ENCODE assay signal across 8 cellular contexts in the genomic region with DNA sequence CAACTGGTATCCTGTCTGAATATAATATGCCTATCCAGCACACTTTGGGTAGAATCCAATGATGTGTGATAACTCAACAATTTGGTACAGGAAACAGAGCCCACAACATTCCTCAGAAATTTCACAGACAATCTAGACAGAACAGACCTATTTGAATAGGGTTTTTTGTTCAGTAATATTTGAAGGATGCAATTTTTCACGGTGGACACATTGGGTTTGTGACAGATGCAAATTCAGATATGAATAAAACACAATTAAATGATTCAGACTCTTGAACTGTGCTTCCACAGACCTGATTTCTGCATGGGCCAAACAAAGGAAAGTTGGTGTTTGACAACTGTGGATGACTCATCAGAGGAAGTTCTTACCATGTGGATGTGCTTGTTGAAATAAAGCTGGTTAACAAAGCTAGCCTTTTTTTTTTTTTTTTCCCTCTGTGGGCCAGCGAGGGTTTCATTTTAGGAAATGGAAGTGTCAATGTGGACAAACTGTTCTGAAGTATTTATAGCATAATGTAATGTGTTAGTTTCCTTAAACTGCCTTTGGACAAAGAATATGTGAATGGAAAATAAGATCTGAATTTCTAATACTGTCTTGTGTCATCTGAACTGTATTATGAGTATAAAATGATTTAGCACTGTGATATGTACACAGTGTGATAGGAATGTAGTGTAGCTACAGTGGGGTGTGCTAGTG. TPM values are rescaled to one million over a fixed set of nuclear protein-coding genes. Genes with fewer than 3 reads are reported as not detected.
A peak's percentile ranks its signal among the peaks of the same experiment; 100 is the strongest.
DNase-seq lines count a peak whose midpoint lies in the region; ATAC-seq and TF ChIP-seq lines count a peak whose summit lies in the region.

No MANE protein-coding gene starts in this region.

- in situ Hi-C loops in G401 (cut with HindIII; ENCODE audit: low sequenced_read_pairs): no loop called here

- intact Hi-C loops in Calu3 (cut with micrococcal nuclease; ENCODE audit: unreplicated experiment) (loop anchor here (5.0 kb wide), 2 partner anchors 129 to 194 kb away; no protein-coding TSS in a partner anchor), mucosa of descending colon (cut with DNase I, micrococcal nuclease) (loop anchor here in 1 of 2 donors (10.0 kb wide), 1 partner anchor 201 kb away; a partner anchor contains a TSS)

- H3K27ac Mint-ChIP-seq in Calu3 (ENCODE audit: unreplicated experiment): peak overlapping the region; percentile 81
- peak overlapping the region; percentile 82 for H3K27ac Mint-ChIP-seq in T-helper 2 cell treated with Interferon-gamma antibody and Interleukin-4, amounts not matched to agents 5 μg/mL and 100 μg/mL, for 36 hours
- H3K27ac Mint-ChIP-seq in endothelial cell (ENCODE audit: unreplicated experiment): peak overlapping the region; percentile 82

- no TSS peak for BruUV-seq in Calu3 (replicated peaks; lab: Mats Ljungman, UMichigan)

- CTCF ChIA-PET in Calu3 (lab: Charles Lee): interaction anchor here (0.6 to 1.0 kb wide), 6 partner anchors 14 to 599 kb away, joined by 4 to 5 read pairs (median 5); a partner anchor contains a TSS

- peaks cover 35% of the 10 kb centered on the region for H3K4me1 ChIP-seq in mucosa of descending colon (ENCODE audit: low read depth)

- peak; percentile 40 for DNase-seq in Calu3
- DNase-seq in HS-5 (ENCODE audit: low read depth): peak; percentile 88
- peak; percentile 68 for DNase-seq in T-helper 2 cell treated with Interferon-gamma antibody and Interleukin-4, amounts not matched to agents 5 μg/mL and 100 μg/mL, for 36 hours (ENCODE audit: low spot score)
- DNase-seq in endothelial cell (ENCODE audit: low spot score): peak; percentile 11
- peak in 1 of 3 donors; percentile 50 for DNase-seq in mucosa of descending colon
- no peak for DNase-seq in T1000 (lab: John Stamatoyannopoulos, UW)
- no peak for DNase-seq in G401 (ENCODE audit: low spot score)

- H3K9me3 ChIP-seq in mucosa of descending colon: no peaks in the 10 kb centered on the region

- H3K36me3 ChIP-seq in mucosa of descending colon (ENCODE audit: low read depth): no peaks in the 10 kb centered on the region

- H3K27me3 Mint-ChIP-seq in Calu3 (ENCODE audit: unreplicated experiment): no peaks in the 10 kb centered on the region
- no peaks in the 10 kb centered on the region for H3K27me3 Mint-ChIP-seq in T-helper 2 cell treated with Interferon-gamma antibody and Interleukin-4, amounts not matched to agents 5 μg/mL and 100 μg/mL, for 36 hours (ENCODE audit: low read depth)
- H3K27me3 Mint-ChIP-seq in endothelial cell (ENCODE audit: unreplicated experiment): peaks cover 6% of the 10 kb centered on the region

- H3K9me3 Mint-ChIP-seq in Calu3 (ENCODE audit: low read depth, unreplicated experiment) (peaks cover 5% of the 10 kb centered on the region), endothelial cell (ENCODE audit: unreplicated experiment) (no peaks in the 10 kb centered on the region)
- H3K9me3 Mint-ChIP-seq in T-helper 2 cell treated with Interferon-gamma antibody and Interleukin-4, amounts not matched to agents 5 μg/mL and 100 μg/mL, for 36 hours: peaks cover 17% of the 10 kb centered on the region

- H3K4me1 Mint-ChIP-seq in Calu3 (ENCODE audit: low read depth, unreplicated experiment): peaks cover 30% of the 10 kb centered on the region
- peaks cover 61% of the 10 kb centered on the region for H3K4me1 Mint-ChIP-seq in T-helper 2 cell treated with Interferon-gamma antibody and Interleukin-4, amounts not matched to agents 5 μg/mL and 100 μg/mL, for 36 hours (ENCODE audit: low read depth)
- peaks cover 16% of the 10 kb centered on the region for H3K4me1 Mint-ChIP-seq in endothelial cell (ENCODE audit: unreplicated experiment)

- H3K36me3 Mint-ChIP-seq in Calu3 (ENCODE audit: insufficient read depth, unreplicated experiment) (peaks cover 22% of the 10 kb centered on the region), endothelial cell (ENCODE audit: low read depth, unreplicated experiment) (peaks cover 4% of the 10 kb centered on the region)
- peaks cover 33% of the 10 kb centered on the region for H3K36me3 Mint-ChIP-seq in T-helper 2 cell treated with Interferon-gamma antibody and Interleukin-4, amounts not matched to agents 5 μg/mL and 100 μg/mL, for 36 hours (ENCODE audit: low read depth)

- H3K4me3 Mint-ChIP-seq in Calu3 (ENCODE audit: low read depth, unreplicated experiment) (peak overlapping the region; percentile 36), endothelial cell (ENCODE audit: unreplicated experiment) (no peak overlapping the region)
- peak overlapping the region; percentile 35 for H3K4me3 Mint-ChIP-seq in T-helper 2 cell treated with Interferon-gamma antibody and Interleukin-4, amounts not matched to agents 5 μg/mL and 100 μg/mL, for 36 hours

- ATAC-seq in mucosa of descending colon (peak; percentile 93), GM19328 (IDR thresholded peaks at IDR 0.05; ENCODE audit: unreplicated experiment) (no peak)

- TF ChIP-seq CTCF in Calu3 (IDR thresholded peaks at IDR 0.05; ENCODE audit: unreplicated experiment) (no peak), endothelial cell (IDR thresholded peaks at IDR 0.05; ENCODE audit: unreplicated experiment) (no peak), mucosa of descending colon (IDR thresholded peaks at IDR 0.05) (no peak)

- H3K4me3 ChIP-seq in mucosa of descending colon: no peak overlapping the region

RNA-seq across cellular contexts. Expression of a gene that starts 43.2 kb away (rescaled TPM):
- total RNA-seq in Calu3 (2022): 26.4 and 30.0 TPM in 2 replicates
- 20.2 TPM for total RNA-seq in endothelial cell (ENCODE audit: unreplicated experiment)
- total RNA-seq in mucosa of descending colon: 10 to 100 TPM; 17.3 to 25.7 (median 21.9) TPM
- 11.5 and 19.3 TPM in 2 replicates for total RNA-seq in G401 (2014; rRNA removed; shearing (Covaris generic))

Comparison
In these comparisons a context has a peak if more than half of its experiments do, and no peak if none do; other contexts are left out.
1. DNase-seq: peak in Calu3 (single experiment), HS-5 (single experiment), T-helper 2 cell treated with Interferon-gamma antibody and Interleukin-4, amounts not matched to agents 5 μg/mL and 100 μg/mL, for 36 hours (single experiment) and endothelial cell (single experiment); none in T1000 (single experiment) and G401 (single experiment).
2. Peak in every context shown above with its lines, with median percentiles within 50 percentile points of each other: H3K27ac Mint-ChIP-seq.